ENCODE assay signal across 1 cellular context in the genomic region with DNA sequence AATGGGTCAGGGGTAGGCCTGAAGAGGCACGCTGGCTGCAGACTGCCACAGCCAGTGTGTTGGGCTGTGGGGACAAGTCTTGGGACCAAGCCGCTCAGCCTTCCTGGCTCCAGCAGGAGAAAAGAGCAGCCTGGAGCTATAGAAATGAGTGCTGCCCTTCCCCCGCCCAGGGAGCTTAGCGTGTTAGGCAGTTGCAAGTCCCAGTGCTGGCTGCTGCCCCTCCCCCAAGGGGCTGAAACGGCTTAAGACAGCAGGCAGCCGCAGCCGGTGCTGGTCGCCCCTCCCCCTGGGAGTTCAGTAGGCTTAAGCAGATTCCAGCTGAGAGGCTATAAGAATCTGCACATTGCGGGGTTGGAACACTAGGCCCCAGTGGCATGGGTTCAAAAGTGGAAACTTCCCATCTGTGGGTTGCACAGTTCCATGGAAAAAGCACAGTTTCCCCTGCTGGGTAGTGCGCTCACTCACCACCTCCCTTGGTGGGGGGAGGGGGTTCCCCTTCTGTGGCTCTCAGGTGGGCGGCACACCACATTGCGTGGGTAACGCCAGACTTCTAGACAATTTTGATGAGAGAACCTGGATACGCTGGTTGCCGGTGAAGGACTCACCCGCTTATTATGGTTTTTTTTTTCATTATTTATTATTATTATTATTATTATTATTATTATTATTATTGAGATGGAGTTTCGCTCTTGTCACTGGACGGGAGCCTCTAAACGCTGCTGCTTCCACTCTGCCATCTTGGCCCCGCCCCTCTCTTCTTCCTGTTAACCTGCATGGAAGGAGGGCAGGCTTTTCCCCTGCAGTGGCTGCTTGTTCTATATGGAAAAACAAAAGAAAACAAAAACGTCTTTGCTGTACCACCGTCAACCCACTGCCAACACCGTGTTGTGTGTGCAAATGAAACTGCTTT.
TF ChIP-seq lines count a peak whose summit lies in the region.

No MANE protein-coding gene starts in this region.

TF ChIP-seq in K562, 482 proteins besides CTCF, POLR2A, EP300 and RAD21 (continued from another document and continues in another):
- TF ChIP-seq TCF7L2 (IDR thresholded peaks at IDR 0.05; ENCODE audit: low read depth, low read length) (no peak), MAFG (tag; conservative IDR thresholded peaks at IDR 0.05) (no peak), ELF2 (CRISPR knock-in tag; IDR thresholded peaks at IDR 0.05) (no peak), CBFA2T3 (IDR thresholded peaks at IDR 0.05) (peak; percentile 47), MCM5 (IDR thresholded peaks at IDR 0.05; ENCODE audit: low read depth) (no peak), YBX1 (IDR thresholded peaks at IDR 0.05) (no peak), CAMTA2 (CRISPR knock-in tag; conservative IDR thresholded peaks at IDR 0.05) (no peak), KHSRP (IDR thresholded peaks at IDR 0.05) (no peak), POLR2G (IDR thresholded peaks at IDR 0.05; ENCODE audit: low read depth, low read length) (0 out of 2 replicates have a peak, but pooled peaks have one; percentile 16), ZNF785 (CRISPR knock-in tag; IDR thresholded peaks at IDR 0.05) (no peak), ZEB2 (IDR thresholded peaks at IDR 0.05) (no peak), PCBP1 (IDR thresholded peaks at IDR 0.05; ENCODE audit: low read depth, low read length, poor library complexity, severe bottlenecking) (no peak), NONO (IDR thresholded peaks at IDR 0.05; ENCODE audit: low read depth in 2 of 2, low read length in 1 of 2) (no peak), NFATC3 (IDR thresholded peaks at IDR 0.05) (no peak), KDM4B (IDR thresholded peaks at IDR 0.05; ENCODE audit: borderline replicate concordance in 2 of 2, low read depth in 1 of 2) (no peak), HEY1 (CRISPR knock-in tag; IDR thresholded peaks at IDR 0.05; ENCODE audit: borderline replicate concordance) (no peak), ZNF197 (CRISPR knock-in tag; IDR thresholded peaks at IDR 0.05; ENCODE audit: low read depth) (no peak), KDM2B (CRISPR knock-in tag; IDR thresholded peaks at IDR 0.05) (no peak), ZBED1 (IDR thresholded peaks at IDR 0.05) (no peak), TAF15 (IDR thresholded peaks at IDR 0.05; ENCODE audit: low read depth, low read length) (no peak), EGR1 (conservative IDR thresholded peaks at IDR 0.05) (peak; percentile 20; the same call in 1 of the 2 replicates), NR3C1 (CRISPR knock-in tag; IDR thresholded peaks at IDR 0.05) (no peak), ZNF444 (CRISPR knock-in tag; IDR thresholded peaks at IDR 0.05) (no peak), ZNF79 (CRISPR knock-in tag; IDR thresholded peaks at IDR 0.05; ENCODE audit: low read depth) (no peak), DDX20 (tag; IDR thresholded peaks at IDR 0.05; ENCODE audit: low read depth) (no peak), FOXK2 (conservative IDR thresholded peaks at IDR 0.05 in 1 of 2, IDR thresholded peaks at IDR 0.05 in 1 of 2; ENCODE audit: low read depth in 2 of 2) (no peak), ZNF239 (CRISPR knock-in tag; IDR thresholded peaks at IDR 0.05) (no peak), PHF20 (IDR thresholded peaks at IDR 0.05; ENCODE audit: partially characterized antibody) (no peak), L3MBTL2 (IDR thresholded peaks at IDR 0.05) (no peak), MTA3 (IDR thresholded peaks at IDR 0.05; ENCODE audit: borderline replicate concordance) (peak; percentile 37; the same call in 1 of the 2 replicates), BHLHE40 (IDR thresholded peaks at IDR 0.05; ENCODE audit: low read length) (no peak), ZNF764 (CRISPR knock-in tag; IDR thresholded peaks at IDR 0.05; ENCODE audit: low read depth) (no peak), KDM1A (IDR thresholded peaks at IDR 0.05) (no peak), HCFC1 (IDR thresholded peaks at IDR 0.05; ENCODE audit: low read depth, low read length) (0 out of 2 replicates have a peak, but pooled peaks have one; percentile 15)
- TF ChIP-seq, protein P1, sequence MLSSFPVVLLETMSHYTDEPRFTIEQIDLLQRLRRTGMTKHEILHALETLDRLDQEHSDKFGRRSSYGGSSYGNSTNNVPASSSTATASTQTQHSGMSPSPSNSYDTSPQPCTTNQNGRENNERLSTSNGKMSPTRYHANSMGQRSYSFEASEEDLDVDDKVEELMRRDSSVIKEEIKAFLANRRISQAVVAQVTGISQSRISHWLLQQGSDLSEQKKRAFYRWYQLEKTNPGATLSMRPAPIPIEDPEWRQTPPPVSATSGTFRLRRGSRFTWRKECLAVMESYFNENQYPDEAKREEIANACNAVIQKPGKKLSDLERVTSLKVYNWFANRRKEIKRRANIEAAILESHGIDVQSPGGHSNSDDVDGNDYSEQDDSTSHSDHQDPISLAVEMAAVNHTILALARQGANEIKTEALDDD (IDR thresholded peaks at IDR 0.05) = peak; percentile 51; the same call in 1 of the 2 replicates
- TF ChIP-seq, protein P2, sequence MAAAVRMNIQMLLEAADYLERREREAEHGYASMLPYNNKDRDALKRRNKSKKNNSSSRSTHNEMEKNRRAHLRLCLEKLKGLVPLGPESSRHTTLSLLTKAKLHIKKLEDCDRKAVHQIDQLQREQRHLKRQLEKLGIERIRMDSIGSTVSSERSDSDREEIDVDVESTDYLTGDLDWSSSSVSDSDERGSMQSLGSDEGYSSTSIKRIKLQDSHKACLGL (CRISPR knock-in tag; IDR thresholded peaks at IDR 0.05; ENCODE audit: borderline replicate concordance, poor library complexity, severe bottlenecking) = no peak
- TF ChIP-seq, protein P3, sequence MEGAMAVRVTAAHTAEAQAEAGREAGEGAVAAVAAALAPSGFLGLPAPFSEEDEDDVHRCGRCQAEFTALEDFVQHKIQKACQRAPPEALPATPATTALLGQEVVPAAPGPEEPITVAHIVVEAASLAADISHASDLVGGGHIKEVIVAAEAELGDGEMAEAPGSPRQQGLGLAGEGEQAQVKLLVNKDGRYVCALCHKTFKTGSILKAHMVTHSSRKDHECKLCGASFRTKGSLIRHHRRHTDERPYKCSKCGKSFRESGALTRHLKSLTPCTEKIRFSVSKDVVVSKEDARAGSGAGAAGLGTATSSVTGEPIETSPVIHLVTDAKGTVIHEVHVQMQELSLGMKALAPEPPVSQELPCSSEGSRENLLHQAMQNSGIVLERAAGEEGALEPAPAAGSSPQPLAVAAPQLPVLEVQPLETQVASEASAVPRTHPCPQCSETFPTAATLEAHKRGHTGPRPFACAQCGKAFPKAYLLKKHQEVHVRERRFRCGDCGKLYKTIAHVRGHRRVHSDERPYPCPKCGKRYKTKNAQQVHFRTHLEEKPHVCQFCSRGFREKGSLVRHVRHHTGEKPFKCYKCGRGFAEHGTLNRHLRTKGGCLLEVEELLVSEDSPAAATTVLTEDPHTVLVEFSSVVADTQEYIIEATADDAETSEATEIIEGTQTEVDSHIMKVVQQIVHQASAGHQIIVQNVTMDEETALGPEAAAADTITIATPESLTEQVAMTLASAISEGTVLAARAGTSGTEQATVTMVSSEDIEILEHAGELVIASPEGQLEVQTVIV (CRISPR knock-in tag; IDR thresholded peaks at IDR 0.05; ENCODE audit: borderline replicate concordance) = no peak
- TF ChIP-seq, protein P4, sequence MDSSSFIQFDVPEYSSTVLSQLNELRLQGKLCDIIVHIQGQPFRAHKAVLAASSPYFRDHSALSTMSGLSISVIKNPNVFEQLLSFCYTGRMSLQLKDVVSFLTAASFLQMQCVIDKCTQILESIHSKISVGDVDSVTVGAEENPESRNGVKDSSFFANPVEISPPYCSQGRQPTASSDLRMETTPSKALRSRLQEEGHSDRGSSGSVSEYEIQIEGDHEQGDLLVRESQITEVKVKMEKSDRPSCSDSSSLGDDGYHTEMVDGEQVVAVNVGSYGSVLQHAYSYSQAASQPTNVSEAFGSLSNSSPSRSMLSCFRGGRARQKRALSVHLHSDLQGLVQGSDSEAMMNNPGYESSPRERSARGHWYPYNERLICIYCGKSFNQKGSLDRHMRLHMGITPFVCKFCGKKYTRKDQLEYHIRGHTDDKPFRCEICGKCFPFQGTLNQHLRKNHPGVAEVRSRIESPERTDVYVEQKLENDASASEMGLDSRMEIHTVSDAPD (CRISPR knock-in tag; IDR thresholded peaks at IDR 0.05) = no peak
- TF ChIP-seq, protein P5, sequence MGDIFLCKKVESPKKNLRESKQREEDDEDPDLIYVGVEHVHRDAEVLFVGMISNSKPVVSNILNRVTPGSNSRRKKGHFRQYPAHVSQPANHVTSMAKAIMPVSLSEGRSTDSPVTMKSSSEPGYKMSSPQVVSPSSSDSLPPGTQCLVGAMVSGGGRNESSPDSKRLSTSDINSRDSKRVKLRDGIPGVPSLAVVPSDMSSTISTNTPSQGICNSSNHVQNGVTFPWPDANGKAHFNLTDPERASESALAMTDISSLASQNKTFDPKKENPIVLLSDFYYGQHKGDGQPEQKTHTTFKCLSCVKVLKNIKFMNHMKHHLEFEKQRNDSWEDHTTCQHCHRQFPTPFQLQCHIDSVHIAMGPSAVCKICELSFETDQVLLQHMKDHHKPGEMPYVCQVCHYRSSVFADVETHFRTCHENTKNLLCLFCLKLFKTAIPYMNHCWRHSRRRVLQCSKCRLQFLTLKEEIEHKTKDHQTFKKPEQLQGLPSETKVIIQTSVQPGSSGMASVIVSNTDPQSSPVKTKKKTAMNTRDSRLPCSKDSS (IDR thresholded peaks at IDR 0.05; ENCODE audit: low read depth, partially characterized antibody) = no peak
- TF ChIP-seq, protein P6, sequence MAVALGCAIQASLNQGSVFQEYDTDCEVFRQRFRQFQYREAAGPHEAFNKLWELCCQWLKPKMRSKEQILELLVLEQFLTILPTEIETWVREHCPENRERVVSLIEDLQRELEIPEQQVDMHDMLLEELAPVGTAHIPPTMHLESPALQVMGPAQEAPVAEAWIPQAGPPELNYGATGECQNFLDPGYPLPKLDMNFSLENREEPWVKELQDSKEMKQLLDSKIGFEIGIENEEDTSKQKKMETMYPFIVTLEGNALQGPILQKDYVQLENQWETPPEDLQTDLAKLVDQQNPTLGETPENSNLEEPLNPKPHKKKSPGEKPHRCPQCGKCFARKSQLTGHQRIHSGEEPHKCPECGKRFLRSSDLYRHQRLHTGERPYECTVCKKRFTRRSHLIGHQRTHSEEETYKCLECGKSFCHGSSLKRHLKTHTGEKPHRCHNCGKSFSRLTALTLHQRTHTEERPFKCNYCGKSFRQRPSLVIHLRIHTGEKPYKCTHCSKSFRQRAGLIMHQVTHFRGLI (CRISPR knock-in tag; IDR thresholded peaks at IDR 0.05) = no peak
- TF ChIP-seq, protein P7, sequence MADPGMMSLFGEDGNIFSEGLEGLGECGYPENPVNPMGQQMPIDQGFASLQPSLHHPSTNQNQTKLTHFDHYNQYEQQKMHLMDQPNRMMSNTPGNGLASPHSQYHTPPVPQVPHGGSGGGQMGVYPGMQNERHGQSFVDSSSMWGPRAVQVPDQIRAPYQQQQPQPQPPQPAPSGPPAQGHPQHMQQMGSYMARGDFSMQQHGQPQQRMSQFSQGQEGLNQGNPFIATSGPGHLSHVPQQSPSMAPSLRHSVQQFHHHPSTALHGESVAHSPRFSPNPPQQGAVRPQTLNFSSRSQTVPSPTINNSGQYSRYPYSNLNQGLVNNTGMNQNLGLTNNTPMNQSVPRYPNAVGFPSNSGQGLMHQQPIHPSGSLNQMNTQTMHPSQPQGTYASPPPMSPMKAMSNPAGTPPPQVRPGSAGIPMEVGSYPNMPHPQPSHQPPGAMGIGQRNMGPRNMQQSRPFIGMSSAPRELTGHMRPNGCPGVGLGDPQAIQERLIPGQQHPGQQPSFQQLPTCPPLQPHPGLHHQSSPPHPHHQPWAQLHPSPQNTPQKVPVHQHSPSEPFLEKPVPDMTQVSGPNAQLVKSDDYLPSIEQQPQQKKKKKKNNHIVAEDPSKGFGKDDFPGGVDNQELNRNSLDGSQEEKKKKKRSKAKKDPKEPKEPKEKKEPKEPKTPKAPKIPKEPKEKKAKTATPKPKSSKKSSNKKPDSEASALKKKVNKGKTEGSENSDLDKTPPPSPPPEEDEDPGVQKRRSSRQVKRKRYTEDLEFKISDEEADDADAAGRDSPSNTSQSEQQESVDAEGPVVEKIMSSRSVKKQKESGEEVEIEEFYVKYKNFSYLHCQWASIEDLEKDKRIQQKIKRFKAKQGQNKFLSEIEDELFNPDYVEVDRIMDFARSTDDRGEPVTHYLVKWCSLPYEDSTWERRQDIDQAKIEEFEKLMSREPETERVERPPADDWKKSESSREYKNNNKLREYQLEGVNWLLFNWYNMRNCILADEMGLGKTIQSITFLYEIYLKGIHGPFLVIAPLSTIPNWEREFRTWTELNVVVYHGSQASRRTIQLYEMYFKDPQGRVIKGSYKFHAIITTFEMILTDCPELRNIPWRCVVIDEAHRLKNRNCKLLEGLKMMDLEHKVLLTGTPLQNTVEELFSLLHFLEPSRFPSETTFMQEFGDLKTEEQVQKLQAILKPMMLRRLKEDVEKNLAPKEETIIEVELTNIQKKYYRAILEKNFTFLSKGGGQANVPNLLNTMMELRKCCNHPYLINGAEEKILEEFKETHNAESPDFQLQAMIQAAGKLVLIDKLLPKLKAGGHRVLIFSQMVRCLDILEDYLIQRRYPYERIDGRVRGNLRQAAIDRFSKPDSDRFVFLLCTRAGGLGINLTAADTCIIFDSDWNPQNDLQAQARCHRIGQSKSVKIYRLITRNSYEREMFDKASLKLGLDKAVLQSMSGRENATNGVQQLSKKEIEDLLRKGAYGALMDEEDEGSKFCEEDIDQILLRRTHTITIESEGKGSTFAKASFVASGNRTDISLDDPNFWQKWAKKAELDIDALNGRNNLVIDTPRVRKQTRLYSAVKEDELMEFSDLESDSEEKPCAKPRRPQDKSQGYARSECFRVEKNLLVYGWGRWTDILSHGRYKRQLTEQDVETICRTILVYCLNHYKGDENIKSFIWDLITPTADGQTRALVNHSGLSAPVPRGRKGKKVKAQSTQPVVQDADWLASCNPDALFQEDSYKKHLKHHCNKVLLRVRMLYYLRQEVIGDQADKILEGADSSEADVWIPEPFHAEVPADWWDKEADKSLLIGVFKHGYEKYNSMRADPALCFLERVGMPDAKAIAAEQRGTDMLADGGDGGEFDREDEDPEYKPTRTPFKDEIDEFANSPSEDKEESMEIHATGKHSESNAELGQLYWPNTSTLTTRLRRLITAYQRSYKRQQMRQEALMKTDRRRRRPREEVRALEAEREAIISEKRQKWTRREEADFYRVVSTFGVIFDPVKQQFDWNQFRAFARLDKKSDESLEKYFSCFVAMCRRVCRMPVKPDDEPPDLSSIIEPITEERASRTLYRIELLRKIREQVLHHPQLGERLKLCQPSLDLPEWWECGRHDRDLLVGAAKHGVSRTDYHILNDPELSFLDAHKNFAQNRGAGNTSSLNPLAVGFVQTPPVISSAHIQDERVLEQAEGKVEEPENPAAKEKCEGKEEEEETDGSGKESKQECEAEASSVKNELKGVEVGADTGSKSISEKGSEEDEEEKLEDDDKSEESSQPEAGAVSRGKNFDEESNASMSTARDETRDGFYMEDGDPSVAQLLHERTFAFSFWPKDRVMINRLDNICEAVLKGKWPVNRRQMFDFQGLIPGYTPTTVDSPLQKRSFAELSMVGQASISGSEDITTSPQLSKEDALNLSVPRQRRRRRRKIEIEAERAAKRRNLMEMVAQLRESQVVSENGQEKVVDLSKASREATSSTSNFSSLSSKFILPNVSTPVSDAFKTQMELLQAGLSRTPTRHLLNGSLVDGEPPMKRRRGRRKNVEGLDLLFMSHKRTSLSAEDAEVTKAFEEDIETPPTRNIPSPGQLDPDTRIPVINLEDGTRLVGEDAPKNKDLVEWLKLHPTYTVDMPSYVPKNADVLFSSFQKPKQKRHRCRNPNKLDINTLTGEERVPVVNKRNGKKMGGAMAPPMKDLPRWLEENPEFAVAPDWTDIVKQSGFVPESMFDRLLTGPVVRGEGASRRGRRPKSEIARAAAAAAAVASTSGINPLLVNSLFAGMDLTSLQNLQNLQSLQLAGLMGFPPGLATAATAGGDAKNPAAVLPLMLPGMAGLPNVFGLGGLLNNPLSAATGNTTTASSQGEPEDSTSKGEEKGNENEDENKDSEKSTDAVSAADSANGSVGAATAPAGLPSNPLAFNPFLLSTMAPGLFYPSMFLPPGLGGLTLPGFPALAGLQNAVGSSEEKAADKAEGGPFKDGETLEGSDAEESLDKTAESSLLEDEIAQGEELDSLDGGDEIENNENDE (IDR thresholded peaks at IDR 0.05; ENCODE audit: low read depth, low read length) = no peak
